In genomic region chr20:13784893-13785715, GRCh38 we compare ENCODE assay signal across 8 cellular contexts. TPM values are rescaled to one million over a fixed set of nuclear protein-coding genes. Genes with fewer than 3 reads are reported as not detected.
DNase-seq lines count a peak whose midpoint lies in the region; TF ChIP-seq lines count a peak whose summit lies in the region.

Gene ESF1 (minus strand): TSS chr20:13784919. CDS start chr20:13783140, 1,779 bp downstream.
Gene NDUFAF5 (plus strand): TSS chr20:13785028. CDS start chr20:13785069, 41 bp downstream.

- H2AFZ ChIP-seq in MM.1S (ENCODE audit: low read length) (peak within 1 kb of the TSS; percentile 95), neural cell (ENCODE audit: low read depth, low read length) (peak within 1 kb of the TSS; percentile 87)

- H3K9me2 ChIP-seq in MM.1S (replicated peaks; ENCODE audit: insufficient read depth, low read length) (no peaks in the 10 kb centered on the region), neural cell (ENCODE audit: insufficient read depth, low read length) (no peaks in the 10 kb centered on the region)

- H3K27me3 ChIP-seq in HAP-1 (ENCODE audit: low read depth) = no peaks in the 10 kb centered on the region
- no peaks in the 10 kb centered on the region for H3K27me3 ChIP-seq in MM.1S (replicated peaks; ENCODE audit: insufficient read depth, low read length)
- H3K27me3 ChIP-seq in neural cell (ENCODE audit: insufficient read depth, low read depth, low read length) = no peaks in the 10 kb centered on the region
- H3K27me3 ChIP-seq in stomach = no peaks in the 10 kb centered on the region

- H3F3A ChIP-seq in MM.1S (ENCODE audit: insufficient read depth, low read length) = peaks cover 12% of the 10 kb centered on the region
- no peaks in the 10 kb centered on the region for H3F3A ChIP-seq in neural cell (ENCODE audit: insufficient read depth, low read length, poor library complexity, severe bottlenecking)

- 0 to 1% (median 0%) methylated on average over 36 to 54 of the region's 54 CpGs for WGBS in stomach, 5 donors

- DNase-seq in HAP-1 (ENCODE audit: low spot score in 2 of 2) (peak; percentile 95), MM.1S (peak; percentile 98), SIG-M5 (lab: John Stamatoyannopoulos, UW) (peak; percentile 90), activated gamma-delta T cell (lab: John Stamatoyannopoulos, UW) (peak; percentile 84), fibroblast of villous mesenchyme (ENCODE audit: low read depth) (peak; percentile 97), stomach (peak; percentile 95)

- in situ Hi-C loops in HAP-1 (cut with MboI; ENCODE audit: low sequenced_read_pairs) = loop anchor here (25.0 kb wide), 1 partner anchor 848 kb away; no protein-coding TSS in a partner anchor

- no peaks in the 10 kb centered on the region for H4K20me1 ChIP-seq in MM.1S (ENCODE audit: insufficient read depth, low read length)
- no peaks in the 10 kb centered on the region for H4K20me1 ChIP-seq in neural cell (ENCODE audit: insufficient read depth)

- H3K4me1 ChIP-seq in ES-I3 (ENCODE audit: insufficient read depth, low read length) (peaks cover 6% of the 10 kb centered on the region), HAP-1 (peaks cover 10% of the 10 kb centered on the region), MM.1S (ENCODE audit: low read length) (peaks cover 16% of the 10 kb centered on the region), stomach (peaks cover 24 to 42% (median 34%) of the 10 kb centered on the region in 4 donors)

- intact Hi-C loops in stomach (cut with DNase I; ENCODE audit: low total_unique reads) = no loop called here

- peak; percentile 61 for TF ChIP-seq EP300 in neural cell (conservative IDR thresholded peaks at IDR 0.05; ENCODE audit: poor library complexity, severe bottlenecking)
- TF ChIP-seq EP300 in stomach (IDR thresholded peaks at IDR 0.05) = no peak

- TF ChIP-seq CTCF in MM.1S (IDR thresholded peaks at IDR 0.05; ENCODE audit: low read length) (no peak), fibroblast of villous mesenchyme (IDR thresholded peaks at IDR 0.05; ENCODE audit: insufficient read depth, low read depth, low read length) (no peak), neural cell (IDR thresholded peaks at IDR 0.05; ENCODE audit: poor library complexity, severe bottlenecking) (no peak), stomach (IDR thresholded peaks at IDR 0.05) (no peak)

- no peak for TF ChIP-seq POLR2A in stomach (IDR thresholded peaks at IDR 0.05)

- peak; percentile 15 for TF ChIP-seq RAD21 in neural cell (conservative IDR thresholded peaks at IDR 0.05)

- peaks cover 13% of the 10 kb centered on the region for H3K36me3 ChIP-seq in ES-I3 (ENCODE audit: insufficient read depth, low read length)
- peaks cover 38% of the 10 kb centered on the region for H3K36me3 ChIP-seq in HAP-1 (replicated peaks)
- peaks cover 11% of the 10 kb centered on the region; the same call in 1 of the 2 replicates for H3K36me3 ChIP-seq in MM.1S (replicated peaks; ENCODE audit: insufficient read depth, low read length)
- peaks cover 4% of the 10 kb centered on the region for H3K36me3 ChIP-seq in neural cell (ENCODE audit: insufficient read depth, low read length)
- H3K36me3 ChIP-seq in stomach = peaks cover 22 to 41% (median 34%) of the 10 kb centered on the region in 4 donors

- H3K79me2 ChIP-seq in MM.1S (ENCODE audit: low read length) (peaks cover 77% of the 10 kb centered on the region), neural cell (replicated peaks; ENCODE audit: insufficient read depth, low read length) (peaks cover 36% of the 10 kb centered on the region)

- no peaks in the 10 kb centered on the region for H3K9me3 ChIP-seq in ES-I3 (ENCODE audit: control insufficient read depth, insufficient read depth, low read length)
- H3K9me3 ChIP-seq in HAP-1 = no peaks in the 10 kb centered on the region
- no peaks in the 10 kb centered on the region for H3K9me3 ChIP-seq in MM.1S (replicated peaks; ENCODE audit: insufficient read depth, low read length)
- H3K9me3 ChIP-seq in neural cell (ENCODE audit: low read length) = no peaks in the 10 kb centered on the region
- no peaks in the 10 kb centered on the region for H3K9me3 ChIP-seq in stomach

- H3K4me3 ChIP-seq in HAP-1 (peak within 1 kb of the TSS; percentile 82), MM.1S (ENCODE audit: low read length) (peak within 1 kb of the TSS; percentile 97), fibroblast of villous mesenchyme (ENCODE audit: low read depth, low read length) (peak within 1 kb of the TSS; percentile 98), neural cell (ENCODE audit: low read length) (peak within 1 kb of the TSS; percentile 79), stomach (peak within 1 kb of the TSS; percentile 65 to 95 (median 83))

- H3K27ac ChIP-seq in MM.1S (ENCODE audit: low read length) (peak within 1 kb of the TSS; percentile 88), neural cell (ENCODE audit: low read length) (peak within 1 kb of the TSS; percentile 80), stomach (peak within 1 kb of the TSS; percentile 90 to 96 (median 92))

- H3K9ac ChIP-seq in ES-I3 (ENCODE audit: low read depth, low read length) (peak within 1 kb of the TSS; percentile 98), MM.1S (ENCODE audit: low read length) (peak within 1 kb of the TSS; percentile 89), neural cell (ENCODE audit: low read length) (peak within 1 kb of the TSS; percentile 89)

- H3K4me2 ChIP-seq in MM.1S (ENCODE audit: low read depth, low read length) (peak within 1 kb of the TSS; percentile 77), neural cell (ENCODE audit: low read length) (peak within 1 kb of the TSS; percentile 90)

TF ChIP-seq in neural cell, 6 proteins besides CTCF, POLR2A, EP300 and RAD21:
- TF ChIP-seq TAF1 (IDR thresholded peaks at IDR 0.05; ENCODE audit: low read depth) (peak; percentile 80), POLR2AphosphoS5 (IDR thresholded peaks at IDR 0.05) (peak; percentile 96), EZH2 (IDR thresholded peaks at IDR 0.05; ENCODE audit: borderline replicate concordance, insufficient read depth, low read length, poor library complexity, severe bottlenecking) (no peak), MXI1 (conservative IDR thresholded peaks at IDR 0.05; ENCODE audit: poor library complexity, severe bottlenecking) (peak; percentile 97), REST (IDR thresholded peaks at IDR 0.05; ENCODE audit: borderline replicate concordance) (peak; percentile 87), SMC3 (conservative IDR thresholded peaks at IDR 0.05; ENCODE audit: poor library complexity) (no peak)
TF ChIP-seq in neural cell: peak in this region for 4.

RNA-seq across cellular contexts. Expression of gene ESF1, which starts in this region (rescaled TPM):
- total RNA-seq in fibroblast of villous mesenchyme = 7.4 and 13.8 TPM in 2 replicates
- 6.4 and 10.0 TPM in 2 replicates for polyA plus RNA-seq in neural cell
- 17.8 and 23.5 TPM in 2 replicates for polyA minus RNA-seq in neural cell
- total RNA-seq in stomach = 10 to 100 TPM in 2 of 5 donors, 1 to 10 TPM in 3; 4.7 to 22.0 (median 8.7) TPM
- polyA plus RNA-seq in stomach = 1 to 10 TPM; 6.2 to 9.3 (median 8.1) TPM

RNA-seq across cellular contexts. Expression of gene NDUFAF5, which starts in this region (rescaled TPM):
- total RNA-seq in fibroblast of villous mesenchyme (16.0 and 22.9 TPM in 2 replicates), stomach (10 to 100 TPM in 3 of 5 donors, 1 to 10 TPM in 2; 2.3 to 51.8 (median 26.1) TPM)
- polyA plus RNA-seq in neural cell (65.8 and 103 TPM in 2 replicates), stomach (10 to 100 TPM; 22.9 to 28.3 (median 23.9) TPM)
- polyA minus RNA-seq in neural cell = 61.4 and 75.4 TPM in 2 replicates

Comparison
In these comparisons a context has a peak if more than half of its experiments do, and no peak if none do; other contexts are left out.
1. Peak in every context shown above with its lines: DNase-seq, H3K4me3 ChIP-seq and H3K27ac ChIP-seq.